In the genomic region with DNA sequence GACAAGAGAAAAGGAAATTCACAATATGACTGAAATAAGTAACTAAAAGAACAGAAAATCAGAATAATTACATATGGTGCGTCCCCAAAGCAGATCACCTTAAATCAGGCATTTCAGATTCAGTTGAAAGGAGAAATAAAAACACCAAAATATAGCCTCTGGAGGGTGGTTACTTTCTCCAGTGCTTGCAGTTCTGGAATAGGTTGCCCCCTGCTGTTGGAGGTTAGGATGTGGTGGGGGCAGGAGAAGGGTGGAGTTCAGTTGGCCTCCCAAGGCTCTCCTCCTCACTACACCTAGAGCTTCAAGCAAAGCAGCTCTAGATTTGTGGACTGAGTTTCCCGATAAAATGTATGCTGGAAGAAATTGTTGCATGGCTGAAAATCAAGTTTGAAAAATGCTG, we compare ENCODE assay signal across 1 cellular context.
TF ChIP-seq lines count a peak whose summit lies in the region.

No MANE protein-coding gene starts in this region.

TF ChIP-seq in GM23338, 12 proteins besides CTCF, POLR2A, EP300 and RAD21 (continued from another document):
- TF ChIP-seq, protein P1, sequence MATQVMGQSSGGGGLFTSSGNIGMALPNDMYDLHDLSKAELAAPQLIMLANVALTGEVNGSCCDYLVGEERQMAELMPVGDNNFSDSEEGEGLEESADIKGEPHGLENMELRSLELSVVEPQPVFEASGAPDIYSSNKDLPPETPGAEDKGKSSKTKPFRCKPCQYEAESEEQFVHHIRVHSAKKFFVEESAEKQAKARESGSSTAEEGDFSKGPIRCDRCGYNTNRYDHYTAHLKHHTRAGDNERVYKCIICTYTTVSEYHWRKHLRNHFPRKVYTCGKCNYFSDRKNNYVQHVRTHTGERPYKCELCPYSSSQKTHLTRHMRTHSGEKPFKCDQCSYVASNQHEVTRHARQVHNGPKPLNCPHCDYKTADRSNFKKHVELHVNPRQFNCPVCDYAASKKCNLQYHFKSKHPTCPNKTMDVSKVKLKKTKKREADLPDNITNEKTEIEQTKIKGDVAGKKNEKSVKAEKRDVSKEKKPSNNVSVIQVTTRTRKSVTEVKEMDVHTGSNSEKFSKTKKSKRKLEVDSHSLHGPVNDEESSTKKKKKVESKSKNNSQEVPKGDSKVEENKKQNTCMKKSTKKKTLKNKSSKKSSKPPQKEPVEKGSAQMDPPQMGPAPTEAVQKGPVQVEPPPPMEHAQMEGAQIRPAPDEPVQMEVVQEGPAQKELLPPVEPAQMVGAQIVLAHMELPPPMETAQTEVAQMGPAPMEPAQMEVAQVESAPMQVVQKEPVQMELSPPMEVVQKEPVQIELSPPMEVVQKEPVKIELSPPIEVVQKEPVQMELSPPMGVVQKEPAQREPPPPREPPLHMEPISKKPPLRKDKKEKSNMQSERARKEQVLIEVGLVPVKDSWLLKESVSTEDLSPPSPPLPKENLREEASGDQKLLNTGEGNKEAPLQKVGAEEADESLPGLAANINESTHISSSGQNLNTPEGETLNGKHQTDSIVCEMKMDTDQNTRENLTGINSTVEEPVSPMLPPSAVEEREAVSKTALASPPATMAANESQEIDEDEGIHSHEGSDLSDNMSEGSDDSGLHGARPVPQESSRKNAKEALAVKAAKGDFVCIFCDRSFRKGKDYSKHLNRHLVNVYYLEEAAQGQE (IDR thresholded peaks at IDR 0.05; ENCODE audit: unreplicated experiment), result no peak
